8 cellular contexts compared by ENCODE assay signal in the genomic region with DNA sequence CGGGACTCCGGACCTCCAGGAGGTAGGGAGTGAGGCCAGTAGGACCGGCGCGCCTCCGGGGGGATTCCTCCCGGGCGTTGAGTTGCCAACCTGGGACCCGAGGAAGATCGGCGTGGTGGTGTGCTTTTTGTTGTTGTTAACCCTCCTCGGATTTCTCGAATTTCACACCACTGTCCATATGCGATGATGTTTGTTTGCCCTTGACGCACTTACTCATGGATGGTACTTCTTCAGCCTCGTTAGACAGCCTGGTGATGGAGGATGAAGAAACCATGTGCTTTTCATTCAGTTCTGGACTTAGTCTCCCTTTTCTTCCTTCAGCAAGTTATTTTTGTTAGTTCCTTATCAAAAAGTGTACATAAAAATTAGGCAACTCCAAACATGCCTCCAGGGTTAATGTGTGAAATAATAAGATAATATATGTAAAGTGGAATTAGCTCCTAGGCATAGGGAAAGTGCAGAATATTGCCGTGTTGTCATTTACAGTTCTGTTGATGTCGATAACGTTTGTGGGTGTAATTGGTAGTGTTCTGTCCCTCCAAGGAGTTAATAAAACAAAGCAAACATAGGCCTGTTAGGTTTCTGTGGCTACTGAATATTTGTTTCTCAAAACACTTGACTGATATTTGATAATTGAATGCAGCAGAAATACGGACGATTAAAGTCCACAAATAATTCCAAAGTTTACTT. TPM values are rescaled to one million over a fixed set of nuclear protein-coding genes. Genes with fewer than 3 reads are reported as not detected.
DNase-seq lines count a peak whose midpoint lies in the region; ATAC-seq, FAIRE-seq and TF ChIP-seq lines count a peak whose summit lies in the region.
"Not testable (repeated sequence)": the region's sequence is repeated elsewhere in the genome, so short reads cannot be mapped to it uniquely, and the experiment has no call there.

No MANE protein-coding gene starts in this region.

- peak overlapping the region; percentile 100 for H3K4me3 Mint-ChIP-seq in activated naive CD4-positive, alpha-beta T cell treated with anti-CD3 and anti-CD28 coated beads for 36 hours
- H3K4me3 Mint-ChIP-seq in endodermal cell (peak overlapping the region; percentile 94), osteocyte (ENCODE audit: unreplicated experiment) (peak overlapping the region; percentile 99)

- H3K27ac Mint-ChIP-seq in activated naive CD4-positive, alpha-beta T cell treated with anti-CD3 and anti-CD28 coated beads for 36 hours, result peak overlapping the region; percentile 97
- H3K27ac Mint-ChIP-seq in endodermal cell (peak overlapping the region; percentile 97), osteocyte (ENCODE audit: unreplicated experiment) (peak overlapping the region; percentile 100)

- not testable (repeated sequence) for DNase-seq in LNCaP clone FGC (ENCODE audit: low read depth); Panc1 (ENCODE audit: low read depth, low spot score); activated naive CD4-positive, alpha-beta T cell treated with anti-CD3 and anti-CD28 coated beads for 36 hours; endodermal cell; keratinocyte (ENCODE audit: low read depth, low spot score); osteocyte (ENCODE audit: extremely low spot score, unreplicated experiment); upper lobe of left lung

- dilution Hi-C loops in keratinocyte (cut with MboI; ENCODE audit: extremely low pct_ligation_motif_present, low sequenced_read_pairs), result not testable (repeated sequence)

- not testable (repeated sequence) for H3K36me3 ChIP-seq in Panc1 (ENCODE audit: control insufficient read depth, insufficient read depth, low read length); keratinocyte (ENCODE audit: control insufficient read depth in 2 of 2, extremely low read depth in 1 of 2, insufficient read depth in 2 of 2, low read length in 2 of 2); upper lobe of left lung
- peaks cover 11% of the 10 kb centered on the region for H3K36me3 ChIP-seq in endodermal cell (ENCODE audit: control insufficient read depth, insufficient read depth, low read length)

- intact Hi-C loops in Panc1 (cut with micrococcal nuclease; ENCODE audit: unreplicated experiment), result not testable (repeated sequence)
- intact Hi-C loops in activated naive CD4-positive, alpha-beta T cell treated with anti-CD3 and anti-CD28 coated beads for 36 hours (cut with micrococcal nuclease), result loop anchor here (2.0 to 10.0 kb wide), 6 partner anchors 49 to 321 kb away; a partner anchor contains a TSS

- 0 to 3% methylated on average over 11 to 20 of the region's 21 CpGs for WGBS in endodermal cell (ENCODE audit: insufficient coverage in 1 of 2, insufficient read length in 1 of 2), 2 experiments
- WGBS in upper lobe of left lung, 2 donors, result 0 to 1% methylated on average over 19 to 21 of the region's 21 CpGs

- H3K9me1 ChIP-seq in keratinocyte (ENCODE audit: control insufficient read depth, extremely low read depth, insufficient read depth, low read length), result not testable (repeated sequence)

- H3K4me1 Mint-ChIP-seq in activated naive CD4-positive, alpha-beta T cell treated with anti-CD3 and anti-CD28 coated beads for 36 hours (ENCODE audit: low read depth), result peaks cover 45% of the 10 kb centered on the region
- H3K4me1 Mint-ChIP-seq in endodermal cell (peaks cover 13% of the 10 kb centered on the region), osteocyte (ENCODE audit: unreplicated experiment) (peaks cover 33% of the 10 kb centered on the region)

- not testable (repeated sequence) for FAIRE-seq in keratinocyte (lab: Jason Lieb, UNC)

- H3K9ac ChIP-seq in endodermal cell (ENCODE audit: extremely low read depth, low read length, poor library complexity, severe bottlenecking), result peak overlapping the region; percentile 96
- peak overlapping the region; percentile 96 for H3K9ac ChIP-seq in keratinocyte (ENCODE audit: control insufficient read depth, extremely low read depth, insufficient read depth, low read length)

- H3K27ac ChIP-seq in Panc1 (ENCODE audit: low read length) (peak overlapping the region; percentile 96), endodermal cell (ENCODE audit: low read depth, low read length) (peak overlapping the region; percentile 99), keratinocyte (ENCODE audit: control insufficient read depth, insufficient read depth, low read length) (peak overlapping the region; percentile 94), upper lobe of left lung (peak overlapping the region; percentile 97 to 98 (median 98))

- ATAC-seq in Panc1 (peak; percentile 2; the same call in 1 of the 2 replicates), upper lobe of left lung (ENCODE audit: low FRiP score in 2 of 2) (peak in 1 of 2 donors; percentile 0)

- H3K36me3 Mint-ChIP-seq in activated naive CD4-positive, alpha-beta T cell treated with anti-CD3 and anti-CD28 coated beads for 36 hours (ENCODE audit: low read depth), result peaks cover 22% of the 10 kb centered on the region
- peaks cover 16% of the 10 kb centered on the region for H3K36me3 Mint-ChIP-seq in endodermal cell (ENCODE audit: low read depth)
- not testable (repeated sequence) for H3K36me3 Mint-ChIP-seq in osteocyte (ENCODE audit: unreplicated experiment)

- not testable (repeated sequence) for TF ChIP-seq CTCF in LNCaP clone FGC (IDR thresholded peaks at IDR 0.05; ENCODE audit: control insufficient read depth, extremely low read depth, insufficient read depth); Panc1 (IDR thresholded peaks at IDR 0.05); endodermal cell (conservative IDR thresholded peaks at IDR 0.05); keratinocyte (optimal IDR thresholded peaks at IDR 0.05 in 1 of 3, IDR thresholded peaks at IDR 0.05 in 1 of 3, conservative IDR thresholded peaks at IDR 0.05 in 1 of 3; ENCODE audit: extremely low read depth in 1 of 3, insufficient read depth in 2 of 3, low read length in 3 of 3); osteocyte (IDR thresholded peaks at IDR 0.05); upper lobe of left lung (IDR thresholded peaks at IDR 0.05)

- H3K4me1 ChIP-seq in Panc1 (ENCODE audit: control insufficient read depth, insufficient read depth, low read length) (peaks cover 11% of the 10 kb centered on the region), keratinocyte (ENCODE audit: control insufficient read depth, extremely low read depth, insufficient read depth, low read length) (peaks cover 18% of the 10 kb centered on the region), upper lobe of left lung (peaks cover 23 to 35% (median 25%) of the 10 kb centered on the region in 4 donors)
- not testable (repeated sequence) for H3K4me1 ChIP-seq in endodermal cell (ENCODE audit: control insufficient read depth, insufficient read depth, low read length)

- TSS peak; percentile 88 for BruUV-seq in Panc1 (replicated peaks; lab: Mats Ljungman, UMichigan)

- H3K9me3 ChIP-seq in Panc1 (ENCODE audit: control insufficient read depth, insufficient read depth, low read depth, low read length); endodermal cell (ENCODE audit: control insufficient read depth, low read length); keratinocyte (ENCODE audit: control insufficient read depth, low read depth, low read length); upper lobe of left lung: not testable (repeated sequence)

- H4K20me1 ChIP-seq in keratinocyte (ENCODE audit: control insufficient read depth, extremely low read depth, insufficient read depth, low read length), result not testable (repeated sequence)

- H3K27me3 ChIP-seq in Panc1 (ENCODE audit: control insufficient read depth, insufficient read depth, low read length); endodermal cell (ENCODE audit: control insufficient read depth, insufficient read depth, low read length, poor library complexity, severe bottlenecking); keratinocyte (ENCODE audit: control insufficient read depth, extremely low read depth, insufficient read depth, low read length); upper lobe of left lung: not testable (repeated sequence)

- H3K9me3 Mint-ChIP-seq in activated naive CD4-positive, alpha-beta T cell treated with anti-CD3 and anti-CD28 coated beads for 36 hours; endodermal cell; osteocyte (ENCODE audit: unreplicated experiment): not testable (repeated sequence)

- POLR2A ChIA-PET in Panc1 (lab: Charles Lee), result interaction anchor here (0.6 to 0.7 kb wide), 4 partner anchors 11 to 185 kb away, joined by 4 to 26 read pairs (median 8); no protein-coding TSS in a partner anchor

- peak overlapping the region; percentile 97 for H3K4me2 ChIP-seq in keratinocyte (ENCODE audit: control insufficient read depth, extremely low read depth, insufficient read depth, low read depth, low read length)

- not testable (repeated sequence) for TF ChIP-seq POLR2A in upper lobe of left lung (IDR thresholded peaks at IDR 0.05)

- peaks cover 81% of the 10 kb centered on the region for H3K79me2 ChIP-seq in keratinocyte (ENCODE audit: control insufficient read depth, insufficient read depth, low read length)

- TF ChIP-seq EP300 in upper lobe of left lung (IDR thresholded peaks at IDR 0.05), result not testable (repeated sequence)

- H3K4me3 ChIP-seq in GM08714 (ENCODE audit: low read length) (peak overlapping the region; percentile 92), LNCaP clone FGC (ENCODE audit: low read depth, low read length) (peak overlapping the region; percentile 89), Panc1 (ENCODE audit: low read depth in 2 of 2, low read length in 2 of 2) (peak overlapping the region; percentile 74 to 92), endodermal cell (ENCODE audit: low read length) (peak overlapping the region; percentile 94), keratinocyte (ENCODE audit: control insufficient read depth in 2 of 3, extremely low read depth in 1 of 3, insufficient read depth in 2 of 3, low read depth in 1 of 3, low read length in 3 of 3) (peak overlapping the region; percentile 65 to 91 (median 79)), upper lobe of left lung (peak overlapping the region; percentile 63 to 92 (median 82))

- CTCF ChIA-PET in Panc1 (lab: Charles Lee), result interaction anchor here (0.6 to 0.7 kb wide), 2 partner anchors 50 to 308 kb away, joined by 3 to 4 read pairs; a partner anchor contains a TSS
- CTCF ChIA-PET in activated naive CD4-positive, alpha-beta T cell treated with anti-CD3 and anti-CD28 coated beads for 36 hours (lab: Charles Lee), result not testable (repeated sequence)

- peak overlapping the region; percentile 96 for H2AFZ ChIP-seq in keratinocyte (ENCODE audit: control insufficient read depth, low read length)

- in situ Hi-C loops in Panc1 (cut with HindIII; ENCODE audit: low pct_unique_long_range_greater_than_20kb, low sequenced_read_pairs), result not testable (repeated sequence)

- H3K27me3 Mint-ChIP-seq in activated naive CD4-positive, alpha-beta T cell treated with anti-CD3 and anti-CD28 coated beads for 36 hours (ENCODE audit: low read depth); endodermal cell (ENCODE audit: insufficient read depth); osteocyte (ENCODE audit: unreplicated experiment): not testable (repeated sequence)

RNA-seq across cellular contexts. Expression of a gene that starts 0.9 kb away (rescaled TPM):
- 40.9 TPM for total RNA-seq in Panc1 (2021; ENCODE audit: unreplicated experiment)
- polyA plus RNA-seq in Panc1 (2012; ENCODE audit: insufficient read length), result 23.0 TPM
- 10 to 100 TPM; 27.4 to 27.5 TPM for total RNA-seq in activated naive CD4-positive, alpha-beta T cell treated with anti-CD3 and anti-CD28 coated beads for 36 hours
- 10 to 100 TPM; 34.5 to 37.0 TPM for total RNA-seq in endodermal cell
- polyA plus RNA-seq in endodermal cell (2013, experiment 1 of 2), result 13.1 TPM
- polyA plus RNA-seq in endodermal cell (2013, experiment 2 of 2), result 13.8 TPM
- polyA plus RNA-seq in keratinocyte, result 12.1 to 14.2 TPM (median 13.8 TPM) in 3 replicates
- polyA plus RNA-seq in keratinocyte (2011; ENCODE audit: low read depth), result 31.4 TPM
- 6.0 and 10.5 TPM in 2 replicates for polyA plus RNA-seq in keratinocyte (2011; cell fraction: cytosol; rRNA removed)
- polyA plus RNA-seq in keratinocyte (2011; cell fraction: nucleus; rRNA removed), result 38.8 and 39.7 TPM in 2 replicates
- polyA plus RNA-seq in keratinocyte (2012; ENCODE audit: low replicate concordance), result 9.4 and 11.5 TPM in 2 replicates
- polyA minus RNA-seq in keratinocyte, result 11.8 to 43.8 TPM (median 22.1 TPM) in 3 replicates
- polyA minus RNA-seq in keratinocyte (2011; cell fraction: cytosol; rRNA and poly(A)+ RNA removed), result 9.6 TPM
- 34.3 and 70.6 TPM in 2 replicates for polyA minus RNA-seq in keratinocyte (2011; cell fraction: nucleus; rRNA and poly(A)+ RNA removed)
- total RNA-seq in osteocyte, result 46.3 and 51.5 TPM in 2 replicates
- 10 to 100 TPM; 43.5 to 68.8 (median 55.1) TPM for total RNA-seq in upper lobe of left lung

RNA-seq across cellular contexts. Expression of a gene that starts 46.5 kb away (rescaled TPM):
- total RNA-seq in Panc1 (2021; ENCODE audit: unreplicated experiment), result 60.9 TPM
- polyA plus RNA-seq in Panc1 (2012; ENCODE audit: insufficient read length), result 55.6 TPM
- total RNA-seq in activated naive CD4-positive, alpha-beta T cell treated with anti-CD3 and anti-CD28 coated beads for 36 hours, result 10 to 100 TPM; 58.6 to 63.1 TPM
- total RNA-seq in endodermal cell, result 10 to 100 TPM; 57.0 to 74.7 TPM
- polyA plus RNA-seq in endodermal cell (2013, experiment 1 of 2), result 56.1 TPM
- polyA plus RNA-seq in endodermal cell (2013, experiment 2 of 2), result 45.9 TPM
- 25.4 to 41.1 TPM (median 30.5 TPM) in 3 replicates for polyA plus RNA-seq in keratinocyte
- 10.1 TPM for polyA plus RNA-seq in keratinocyte (2011; ENCODE audit: low read depth)
- 22.3 and 23.0 TPM in 2 replicates for polyA plus RNA-seq in keratinocyte (2011; cell fraction: cytosol; rRNA removed)
- polyA plus RNA-seq in keratinocyte (2011; cell fraction: nucleus; rRNA removed), result 78.4 and 94.8 TPM in 2 replicates
- 22.1 and 44.4 TPM in 2 replicates for polyA plus RNA-seq in keratinocyte (2012; ENCODE audit: low replicate concordance)
- 39.8 to 71.2 TPM (median 42.2 TPM) in 3 replicates for polyA minus RNA-seq in keratinocyte
- 19.4 TPM for polyA minus RNA-seq in keratinocyte (2011; cell fraction: cytosol; rRNA and poly(A)+ RNA removed)
- 32.3 and 42.7 TPM in 2 replicates for polyA minus RNA-seq in keratinocyte (2011; cell fraction: nucleus; rRNA and poly(A)+ RNA removed)
- 47.8 and 50.8 TPM in 2 replicates for total RNA-seq in osteocyte
- total RNA-seq in upper lobe of left lung, result 10 to 100 TPM; 17.4 to 82.8 (median 27.2) TPM
